8 cellular contexts compared by ENCODE assay signal in the genomic region with DNA sequence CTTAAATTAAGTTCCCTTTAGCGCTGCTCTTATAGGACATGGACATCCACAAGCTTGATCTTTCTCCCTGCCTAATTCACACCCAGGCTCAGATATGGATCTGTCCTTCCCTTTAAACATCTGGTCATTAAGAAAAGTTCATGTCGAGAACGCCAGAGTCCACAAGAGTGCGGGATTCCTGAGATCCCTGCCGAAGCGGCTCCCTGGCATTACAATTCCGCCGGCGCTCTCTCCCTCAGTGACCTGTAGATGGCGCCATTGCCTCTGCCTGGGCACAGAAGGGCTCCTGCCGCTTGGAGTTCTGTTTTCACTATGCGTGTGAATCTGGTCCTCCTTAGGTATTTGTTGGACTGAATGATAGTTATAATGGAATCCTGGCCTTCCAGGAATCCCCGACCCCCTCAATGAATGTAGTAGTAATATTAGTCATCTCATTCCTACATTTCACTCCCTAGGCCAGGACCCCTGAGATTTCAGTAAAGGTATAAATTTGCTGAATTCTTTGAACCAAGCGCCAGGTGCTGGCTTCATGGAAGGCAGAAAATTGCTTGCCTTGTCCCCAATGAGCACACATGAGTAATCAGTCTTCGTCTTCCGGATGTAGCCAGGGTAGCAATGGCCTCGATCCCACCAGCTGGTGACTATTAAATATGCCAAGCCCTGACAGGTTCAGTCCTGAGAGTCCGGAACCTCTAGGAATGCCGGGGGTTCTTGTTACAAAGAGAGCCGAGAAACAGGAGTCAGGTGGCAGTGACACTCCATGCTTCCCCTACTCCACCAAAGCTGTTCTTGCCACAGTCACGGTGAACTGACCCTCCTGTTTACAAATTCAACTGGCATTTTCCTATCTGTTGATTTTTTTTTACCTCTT. TPM values are rescaled to one million over a fixed set of nuclear protein-coding genes. Genes with fewer than 3 reads are reported as not detected.
DNase-seq lines count a peak whose midpoint lies in the region; ATAC-seq and TF ChIP-seq lines count a peak whose summit lies in the region.

No MANE protein-coding gene starts in this region.

- H3K36me3 ChIP-seq in liver (ENCODE audit: control insufficient read depth in 4 of 4, insufficient read depth in 3 of 4, low read depth in 1 of 4, low read length in 3 of 4) = no peaks in the 10 kb centered on the region

- H3K27me3 Mint-ChIP-seq in dendritic cell treated with granulocyte-macrophage colony-stimulating factor and Interleukin-4, amounts not matched to agents 40 ng/mL and 50 ng/mL, for 4 days = peaks cover 62% of the 10 kb centered on the region

- H3K9me3 ChIP-seq in liver (ENCODE audit: control insufficient read depth in 4 of 4, low read length in 3 of 4) = no peaks in the 10 kb centered on the region

- peaks cover 0 to 5% (median 0%) of the 10 kb centered on the region in 4 donors for H3K4me1 ChIP-seq in liver (ENCODE audit: control insufficient read depth in 4 of 4, insufficient read depth in 4 of 4, low read length in 3 of 4)

- DNase-seq in DMS 273 treated with DMSO at 0.1 percent for 48 hours (lab: John Stamatoyannopoulos, UW) (peak; percentile 58), NCI-H526 treated with DMSO at 0.1 percent for 48 hours (lab: John Stamatoyannopoulos, UW) (peak; percentile 71)
- peak; percentile 66 for DNase-seq in activated CD4-positive, alpha-beta T cell treated with anti-CD3 and anti-CD28 coated beads, Interleukin-2, amount 50 U/mL, for 1 hour
- peak; percentile 12 to 53 (median 37) for DNase-seq in stimulated activated CD4-positive, alpha-beta T cell treated with anti-CD3 and anti-CD28 coated beads, TNF-alpha, amount 100 ng/mL, for 1 hour (ENCODE audit: low read depth in 3 of 3, low spot score in 1 of 3)

- H3K27ac Mint-ChIP-seq in dendritic cell treated with granulocyte-macrophage colony-stimulating factor and Interleukin-4, amounts not matched to agents 40 ng/mL and 50 ng/mL, for 4 days = peak overlapping the region; percentile 43

- H3K27ac ChIP-seq in liver (ENCODE audit: low read depth in 1 of 2, low read length in 2 of 2) = no peak overlapping the region

- 26% methylated on average over 21 of the region's 21 CpGs for WGBS in liver

- peaks cover 0 to 13% (median under 1%) of the 10 kb centered on the region in 4 donors for H3K27me3 ChIP-seq in liver (ENCODE audit: control insufficient read depth in 4 of 4, insufficient read depth in 4 of 4, low read length in 3 of 4)

- H3K4me3 Mint-ChIP-seq in dendritic cell treated with granulocyte-macrophage colony-stimulating factor and Interleukin-4, amounts not matched to agents 40 ng/mL and 50 ng/mL, for 4 days = peak overlapping the region; percentile 44

- no peaks in the 10 kb centered on the region for H3K9me3 Mint-ChIP-seq in dendritic cell treated with granulocyte-macrophage colony-stimulating factor and Interleukin-4, amounts not matched to agents 40 ng/mL and 50 ng/mL, for 4 days

- H3K36me3 Mint-ChIP-seq in dendritic cell treated with granulocyte-macrophage colony-stimulating factor and Interleukin-4, amounts not matched to agents 40 ng/mL and 50 ng/mL, for 4 days (ENCODE audit: low read depth) = no peaks in the 10 kb centered on the region

- H3K4me1 Mint-ChIP-seq in dendritic cell treated with granulocyte-macrophage colony-stimulating factor and Interleukin-4, amounts not matched to agents 40 ng/mL and 50 ng/mL, for 4 days (ENCODE audit: low read depth) = peaks cover 14% of the 10 kb centered on the region

- intact Hi-C loops in dendritic cell treated with granulocyte-macrophage colony-stimulating factor and Interleukin-4, amounts not matched to agents 40 ng/mL and 50 ng/mL, for 4 days (cut with micrococcal nuclease) = no loop called here

- no peak overlapping the region for H3K4me3 ChIP-seq in liver (ENCODE audit: low read depth in 1 of 3, low read length in 3 of 3)

- peak; percentile 90 to 92 for TF ChIP-seq RAD21 in liver (IDR thresholded peaks at IDR 0.05)

- no peak overlapping the region for H3K9ac ChIP-seq in liver (ENCODE audit: low read depth in 1 of 2, low read length in 2 of 2)

- TF ChIP-seq CTCF in liver (IDR thresholded peaks at IDR 0.05; ENCODE audit: low read depth, low read length, missing input control) = peak; percentile 90

- ATAC-seq in HG02884 (IDR thresholded peaks at IDR 0.05; ENCODE audit: unreplicated experiment) = peak; percentile 70
- ATAC-seq in HG02870 (IDR thresholded peaks at IDR 0.05; ENCODE audit: unreplicated experiment) = no peak

TF ChIP-seq in liver, 16 proteins besides CTCF, POLR2A, EP300 and RAD21:
- TF ChIP-seq EGR1 (IDR thresholded peaks at IDR 0.05; ENCODE audit: low read depth in 2 of 2) = no peak
- no peak for TF ChIP-seq FOXA2 (IDR thresholded peaks at IDR 0.05)
- TF ChIP-seq GABPA (IDR thresholded peaks at IDR 0.05 in 1 of 2, conservative IDR thresholded peaks at IDR 0.05 in 1 of 2) = no peak
- TF ChIP-seq, protein P1, sequence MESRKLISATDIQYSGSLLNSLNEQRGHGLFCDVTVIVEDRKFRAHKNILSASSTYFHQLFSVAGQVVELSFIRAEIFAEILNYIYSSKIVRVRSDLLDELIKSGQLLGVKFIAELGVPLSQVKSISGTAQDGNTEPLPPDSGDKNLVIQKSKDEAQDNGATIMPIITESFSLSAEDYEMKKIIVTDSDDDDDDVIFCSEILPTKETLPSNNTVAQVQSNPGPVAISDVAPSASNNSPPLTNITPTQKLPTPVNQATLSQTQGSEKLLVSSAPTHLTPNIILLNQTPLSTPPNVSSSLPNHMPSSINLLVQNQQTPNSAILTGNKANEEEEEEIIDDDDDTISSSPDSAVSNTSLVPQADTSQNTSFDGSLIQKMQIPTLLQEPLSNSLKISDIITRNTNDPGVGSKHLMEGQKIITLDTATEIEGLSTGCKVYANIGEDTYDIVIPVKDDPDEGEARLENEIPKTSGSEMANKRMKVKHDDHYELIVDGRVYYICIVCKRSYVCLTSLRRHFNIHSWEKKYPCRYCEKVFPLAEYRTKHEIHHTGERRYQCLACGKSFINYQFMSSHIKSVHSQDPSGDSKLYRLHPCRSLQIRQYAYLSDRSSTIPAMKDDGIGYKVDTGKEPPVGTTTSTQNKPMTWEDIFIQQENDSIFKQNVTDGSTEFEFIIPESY (IDR thresholded peaks at IDR 0.05) = no peak
- TF ChIP-seq FOXA1 (IDR thresholded peaks at IDR 0.05) = no peak
- TF ChIP-seq TAF1 (conservative IDR thresholded peaks at IDR 0.05) = no peak
- TF ChIP-seq, protein P2, sequence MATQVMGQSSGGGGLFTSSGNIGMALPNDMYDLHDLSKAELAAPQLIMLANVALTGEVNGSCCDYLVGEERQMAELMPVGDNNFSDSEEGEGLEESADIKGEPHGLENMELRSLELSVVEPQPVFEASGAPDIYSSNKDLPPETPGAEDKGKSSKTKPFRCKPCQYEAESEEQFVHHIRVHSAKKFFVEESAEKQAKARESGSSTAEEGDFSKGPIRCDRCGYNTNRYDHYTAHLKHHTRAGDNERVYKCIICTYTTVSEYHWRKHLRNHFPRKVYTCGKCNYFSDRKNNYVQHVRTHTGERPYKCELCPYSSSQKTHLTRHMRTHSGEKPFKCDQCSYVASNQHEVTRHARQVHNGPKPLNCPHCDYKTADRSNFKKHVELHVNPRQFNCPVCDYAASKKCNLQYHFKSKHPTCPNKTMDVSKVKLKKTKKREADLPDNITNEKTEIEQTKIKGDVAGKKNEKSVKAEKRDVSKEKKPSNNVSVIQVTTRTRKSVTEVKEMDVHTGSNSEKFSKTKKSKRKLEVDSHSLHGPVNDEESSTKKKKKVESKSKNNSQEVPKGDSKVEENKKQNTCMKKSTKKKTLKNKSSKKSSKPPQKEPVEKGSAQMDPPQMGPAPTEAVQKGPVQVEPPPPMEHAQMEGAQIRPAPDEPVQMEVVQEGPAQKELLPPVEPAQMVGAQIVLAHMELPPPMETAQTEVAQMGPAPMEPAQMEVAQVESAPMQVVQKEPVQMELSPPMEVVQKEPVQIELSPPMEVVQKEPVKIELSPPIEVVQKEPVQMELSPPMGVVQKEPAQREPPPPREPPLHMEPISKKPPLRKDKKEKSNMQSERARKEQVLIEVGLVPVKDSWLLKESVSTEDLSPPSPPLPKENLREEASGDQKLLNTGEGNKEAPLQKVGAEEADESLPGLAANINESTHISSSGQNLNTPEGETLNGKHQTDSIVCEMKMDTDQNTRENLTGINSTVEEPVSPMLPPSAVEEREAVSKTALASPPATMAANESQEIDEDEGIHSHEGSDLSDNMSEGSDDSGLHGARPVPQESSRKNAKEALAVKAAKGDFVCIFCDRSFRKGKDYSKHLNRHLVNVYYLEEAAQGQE (IDR thresholded peaks at IDR 0.05) = no peak
- TF ChIP-seq NR2F2 (IDR thresholded peaks at IDR 0.05) = no peak
- no peak for TF ChIP-seq RXRA (IDR thresholded peaks at IDR 0.05)
- TF ChIP-seq JUND (IDR thresholded peaks at IDR 0.05) = no peak
- TF ChIP-seq SP1 (IDR thresholded peaks at IDR 0.05) = no peak
- TF ChIP-seq, protein P3, sequence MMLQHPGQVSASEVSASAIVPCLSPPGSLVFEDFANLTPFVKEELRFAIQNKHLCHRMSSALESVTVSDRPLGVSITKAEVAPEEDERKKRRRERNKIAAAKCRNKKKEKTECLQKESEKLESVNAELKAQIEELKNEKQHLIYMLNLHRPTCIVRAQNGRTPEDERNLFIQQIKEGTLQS (IDR thresholded peaks at IDR 0.05) = no peak
- TF ChIP-seq HNF4A (conservative IDR thresholded peaks at IDR 0.05) = no peak

RNA-seq across cellular contexts. Expression of a gene that starts 26.4 kb away (rescaled TPM):
- not detected for total RNA-seq in liver
- not detected for polyA plus RNA-seq in liver

RNA-seq across cellular contexts. Expression of a gene that starts 38.4 kb away (rescaled TPM):
- not detected for total RNA-seq in liver
- polyA plus RNA-seq in liver = under 1 TPM in 1 of 2 donors, not detected in 1; 0.05 TPM

RNA-seq across cellular contexts. Expression of a gene that starts 41.6 kb away (rescaled TPM):
- total RNA-seq in liver = under 1 TPM; 0.19 to 0.25 TPM
- polyA plus RNA-seq in liver = under 1 TPM in 1 of 2 donors, not detected in 1; 0.03 TPM
